ENCODE assay signal across 1 cellular context in the genomic region with DNA sequence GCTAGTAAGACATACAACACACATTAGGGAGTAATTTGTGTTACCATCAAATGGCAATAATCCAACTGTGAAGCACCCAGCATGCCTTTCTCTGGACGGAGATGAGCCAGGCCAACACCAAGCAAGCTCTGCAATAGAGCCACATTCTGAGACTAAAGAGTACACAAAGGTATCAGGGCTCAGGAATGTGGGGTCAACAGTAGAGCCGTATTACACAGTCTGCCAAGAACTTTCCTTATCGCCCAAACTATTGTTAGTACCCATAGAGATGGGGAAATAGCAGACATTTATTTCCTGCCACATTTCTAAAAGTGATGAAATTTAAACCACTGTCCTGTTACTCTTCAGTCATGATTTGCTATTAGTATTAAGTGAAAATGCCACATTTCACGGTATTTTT.
TF ChIP-seq lines count a peak whose summit lies in the region.

No MANE protein-coding gene starts in this region.

TF ChIP-seq in HepG2, 621 proteins besides CTCF, POLR2A, EP300 and RAD21 (continued from another document and continues in another):
- TF ChIP-seq, protein P1, sequence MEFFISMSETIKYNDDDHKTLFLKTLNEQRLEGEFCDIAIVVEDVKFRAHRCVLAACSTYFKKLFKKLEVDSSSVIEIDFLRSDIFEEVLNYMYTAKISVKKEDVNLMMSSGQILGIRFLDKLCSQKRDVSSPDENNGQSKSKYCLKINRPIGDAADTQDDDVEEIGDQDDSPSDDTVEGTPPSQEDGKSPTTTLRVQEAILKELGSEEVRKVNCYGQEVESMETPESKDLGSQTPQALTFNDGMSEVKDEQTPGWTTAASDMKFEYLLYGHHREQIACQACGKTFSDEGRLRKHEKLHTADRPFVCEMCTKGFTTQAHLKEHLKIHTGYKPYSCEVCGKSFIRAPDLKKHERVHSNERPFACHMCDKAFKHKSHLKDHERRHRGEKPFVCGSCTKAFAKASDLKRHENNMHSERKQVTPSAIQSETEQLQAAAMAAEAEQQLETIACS (CRISPR knock-in tag; IDR thresholded peaks at IDR 0.05), result no peak
- TF ChIP-seq SOX13 (IDR thresholded peaks at IDR 0.05) (no peak), SOX13 (CRISPR knock-in tag; conservative IDR thresholded peaks at IDR 0.05 in 1 of 2, IDR thresholded peaks at IDR 0.05 in 1 of 2) (peak in 1 of 2 experiments; percentile 87; a peak in 2 of 4 replicates), ZNF672 (CRISPR knock-in tag; IDR thresholded peaks at IDR 0.05) (no peak), NR2F1 (CRISPR knock-in tag; IDR thresholded peaks at IDR 0.05) (peak; percentile 30 to 78; a peak in 3 of 4 replicates), KDM2A (CRISPR knock-in tag; IDR thresholded peaks at IDR 0.05; ENCODE audit: borderline replicate concordance, low read depth) (no peak), CCDC6 (CRISPR knock-in tag; IDR thresholded peaks at IDR 0.05) (no peak), TGIF2 (CRISPR knock-in tag; IDR thresholded peaks at IDR 0.05) (no peak), AGO1 (IDR thresholded peaks at IDR 0.05; ENCODE audit: low read depth, low read length, poor library complexity, severe bottlenecking) (no peak), SAP130 (CRISPR knock-in tag; IDR thresholded peaks at IDR 0.05; ENCODE audit: low read depth) (peak; percentile 45; the same call in 1 of the 2 replicates), ARNT2 (CRISPR knock-in tag; IDR thresholded peaks at IDR 0.05; ENCODE audit: low read depth) (no peak), MED1 (CRISPR knock-in tag; IDR thresholded peaks at IDR 0.05) (peak; percentile 59), FOXA3 (CRISPR knock-in tag; IDR thresholded peaks at IDR 0.05) (peak; percentile 83), HNF4A (CRISPR knock-in tag; IDR thresholded peaks at IDR 0.05) (peak; percentile 43; the same call in 1 of the 2 replicates), ZMYM2 (CRISPR knock-in tag; IDR thresholded peaks at IDR 0.05) (no peak), TOE1 (CRISPR knock-in tag; IDR thresholded peaks at IDR 0.05) (no peak), ZNF766 (CRISPR knock-in tag; IDR thresholded peaks at IDR 0.05; ENCODE audit: borderline replicate concordance) (no peak), FOXO1 (CRISPR knock-in tag; IDR thresholded peaks at IDR 0.05) (peak; percentile 38; the same call in 1 of the 2 replicates), NCOR1 (IDR thresholded peaks at IDR 0.05; ENCODE audit: borderline replicate concordance, low read length) (0 out of 2 replicates have a peak, but pooled peaks have one; percentile 19)
- TF ChIP-seq, protein P2, sequence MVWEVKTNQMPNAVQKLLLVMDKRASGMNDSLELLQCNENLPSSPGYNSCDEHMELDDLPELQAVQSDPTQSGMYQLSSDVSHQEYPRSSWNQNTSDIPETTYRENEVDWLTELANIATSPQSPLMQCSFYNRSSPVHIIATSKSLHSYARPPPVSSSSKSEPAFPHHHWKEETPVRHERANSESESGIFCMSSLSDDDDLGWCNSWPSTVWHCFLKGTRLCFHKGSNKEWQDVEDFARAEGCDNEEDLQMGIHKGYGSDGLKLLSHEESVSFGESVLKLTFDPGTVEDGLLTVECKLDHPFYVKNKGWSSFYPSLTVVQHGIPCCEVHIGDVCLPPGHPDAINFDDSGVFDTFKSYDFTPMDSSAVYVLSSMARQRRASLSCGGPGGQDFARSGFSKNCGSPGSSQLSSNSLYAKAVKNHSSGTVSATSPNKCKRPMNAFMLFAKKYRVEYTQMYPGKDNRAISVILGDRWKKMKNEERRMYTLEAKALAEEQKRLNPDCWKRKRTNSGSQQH (CRISPR knock-in tag; IDR thresholded peaks at IDR 0.05; ENCODE audit: low read depth), result no peak
- TF ChIP-seq, protein P3, sequence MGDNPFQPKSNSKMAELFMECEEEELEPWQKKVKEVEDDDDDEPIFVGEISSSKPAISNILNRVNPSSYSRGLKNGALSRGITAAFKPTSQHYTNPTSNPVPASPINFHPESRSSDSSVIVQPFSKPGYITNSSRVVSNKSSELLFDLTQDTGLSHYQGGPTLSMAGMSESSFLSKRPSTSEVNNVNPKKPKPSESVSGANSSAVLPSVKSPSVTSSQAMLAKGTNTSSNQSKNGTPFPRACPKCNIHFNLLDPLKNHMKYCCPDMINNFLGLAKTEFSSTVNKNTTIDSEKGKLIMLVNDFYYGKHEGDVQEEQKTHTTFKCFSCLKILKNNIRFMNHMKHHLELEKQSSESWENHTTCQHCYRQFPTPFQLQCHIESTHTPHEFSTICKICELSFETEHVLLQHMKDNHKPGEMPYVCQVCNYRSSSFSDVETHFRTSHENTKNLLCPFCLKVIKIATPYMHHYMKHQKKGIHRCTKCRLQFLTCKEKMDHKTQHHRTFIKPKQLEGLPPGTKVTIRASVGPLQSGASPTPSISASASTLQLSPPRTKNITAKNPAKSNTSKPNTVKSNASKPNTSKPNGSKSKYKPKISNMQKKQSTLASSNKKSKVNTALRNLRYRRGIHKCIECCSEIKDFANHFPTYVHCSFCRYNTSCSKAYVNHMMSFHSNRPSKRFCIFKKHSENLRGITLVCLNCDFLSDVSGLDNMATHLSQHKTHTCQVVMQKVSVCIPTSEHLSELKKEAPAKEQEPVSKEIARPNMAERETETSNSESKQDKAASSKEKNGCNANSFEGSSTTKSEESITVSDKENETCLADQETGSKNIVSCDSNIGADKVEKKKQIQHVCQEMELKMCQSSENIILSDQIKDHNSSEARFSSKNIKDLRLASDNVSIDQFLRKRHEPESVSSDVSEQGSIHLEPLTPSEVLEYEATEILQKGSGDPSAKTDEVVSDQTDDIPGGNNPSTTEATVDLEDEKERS (CRISPR knock-in tag; IDR thresholded peaks at IDR 0.05), result 0 out of 2 replicates have a peak, but pooled peaks have one; percentile 25
- TF ChIP-seq, protein P4, sequence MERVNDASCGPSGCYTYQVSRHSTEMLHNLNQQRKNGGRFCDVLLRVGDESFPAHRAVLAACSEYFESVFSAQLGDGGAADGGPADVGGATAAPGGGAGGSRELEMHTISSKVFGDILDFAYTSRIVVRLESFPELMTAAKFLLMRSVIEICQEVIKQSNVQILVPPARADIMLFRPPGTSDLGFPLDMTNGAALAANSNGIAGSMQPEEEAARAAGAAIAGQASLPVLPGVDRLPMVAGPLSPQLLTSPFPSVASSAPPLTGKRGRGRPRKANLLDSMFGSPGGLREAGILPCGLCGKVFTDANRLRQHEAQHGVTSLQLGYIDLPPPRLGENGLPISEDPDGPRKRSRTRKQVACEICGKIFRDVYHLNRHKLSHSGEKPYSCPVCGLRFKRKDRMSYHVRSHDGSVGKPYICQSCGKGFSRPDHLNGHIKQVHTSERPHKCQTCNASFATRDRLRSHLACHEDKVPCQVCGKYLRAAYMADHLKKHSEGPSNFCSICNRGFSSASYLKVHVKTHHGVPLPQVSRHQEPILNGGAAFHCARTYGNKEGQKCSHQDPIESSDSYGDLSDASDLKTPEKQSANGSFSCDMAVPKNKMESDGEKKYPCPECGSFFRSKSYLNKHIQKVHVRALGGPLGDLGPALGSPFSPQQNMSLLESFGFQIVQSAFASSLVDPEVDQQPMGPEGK (CRISPR knock-in tag; IDR thresholded peaks at IDR 0.05), result no peak
- TF ChIP-seq, protein P5, sequence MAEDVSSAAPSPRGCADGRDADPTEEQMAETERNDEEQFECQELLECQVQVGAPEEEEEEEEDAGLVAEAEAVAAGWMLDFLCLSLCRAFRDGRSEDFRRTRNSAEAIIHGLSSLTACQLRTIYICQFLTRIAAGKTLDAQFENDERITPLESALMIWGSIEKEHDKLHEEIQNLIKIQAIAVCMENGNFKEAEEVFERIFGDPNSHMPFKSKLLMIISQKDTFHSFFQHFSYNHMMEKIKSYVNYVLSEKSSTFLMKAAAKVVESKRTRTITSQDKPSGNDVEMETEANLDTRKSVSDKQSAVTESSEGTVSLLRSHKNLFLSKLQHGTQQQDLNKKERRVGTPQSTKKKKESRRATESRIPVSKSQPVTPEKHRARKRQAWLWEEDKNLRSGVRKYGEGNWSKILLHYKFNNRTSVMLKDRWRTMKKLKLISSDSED (CRISPR knock-in tag; IDR thresholded peaks at IDR 0.05), result no peak
- TF ChIP-seq, protein P6, sequence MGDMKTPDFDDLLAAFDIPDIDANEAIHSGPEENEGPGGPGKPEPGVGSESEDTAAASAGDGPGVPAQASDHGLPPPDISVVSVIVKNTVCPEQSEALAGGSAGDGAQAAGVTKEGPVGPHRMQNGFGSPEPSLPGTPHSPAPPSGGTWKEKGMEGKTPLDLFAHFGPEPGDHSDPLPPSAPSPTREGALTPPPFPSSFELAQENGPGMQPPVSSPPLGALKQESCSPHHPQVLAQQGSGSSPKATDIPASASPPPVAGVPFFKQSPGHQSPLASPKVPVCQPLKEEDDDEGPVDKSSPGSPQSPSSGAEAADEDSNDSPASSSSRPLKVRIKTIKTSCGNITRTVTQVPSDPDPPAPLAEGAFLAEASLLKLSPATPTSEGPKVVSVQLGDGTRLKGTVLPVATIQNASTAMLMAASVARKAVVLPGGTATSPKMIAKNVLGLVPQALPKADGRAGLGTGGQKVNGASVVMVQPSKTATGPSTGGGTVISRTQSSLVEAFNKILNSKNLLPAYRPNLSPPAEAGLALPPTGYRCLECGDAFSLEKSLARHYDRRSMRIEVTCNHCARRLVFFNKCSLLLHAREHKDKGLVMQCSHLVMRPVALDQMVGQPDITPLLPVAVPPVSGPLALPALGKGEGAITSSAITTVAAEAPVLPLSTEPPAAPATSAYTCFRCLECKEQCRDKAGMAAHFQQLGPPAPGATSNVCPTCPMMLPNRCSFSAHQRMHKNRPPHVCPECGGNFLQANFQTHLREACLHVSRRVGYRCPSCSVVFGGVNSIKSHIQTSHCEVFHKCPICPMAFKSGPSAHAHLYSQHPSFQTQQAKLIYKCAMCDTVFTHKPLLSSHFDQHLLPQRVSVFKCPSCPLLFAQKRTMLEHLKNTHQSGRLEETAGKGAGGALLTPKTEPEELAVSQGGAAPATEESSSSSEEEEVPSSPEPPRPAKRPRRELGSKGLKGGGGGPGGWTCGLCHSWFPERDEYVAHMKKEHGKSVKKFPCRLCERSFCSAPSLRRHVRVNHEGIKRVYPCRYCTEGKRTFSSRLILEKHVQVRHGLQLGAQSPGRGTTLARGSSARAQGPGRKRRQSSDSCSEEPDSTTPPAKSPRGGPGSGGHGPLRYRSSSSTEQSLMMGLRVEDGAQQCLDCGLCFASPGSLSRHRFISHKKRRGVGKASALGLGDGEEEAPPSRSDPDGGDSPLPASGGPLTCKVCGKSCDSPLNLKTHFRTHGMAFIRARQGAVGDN (CRISPR knock-in tag; IDR thresholded peaks at IDR 0.05), result no peak
- TF ChIP-seq, protein P7, sequence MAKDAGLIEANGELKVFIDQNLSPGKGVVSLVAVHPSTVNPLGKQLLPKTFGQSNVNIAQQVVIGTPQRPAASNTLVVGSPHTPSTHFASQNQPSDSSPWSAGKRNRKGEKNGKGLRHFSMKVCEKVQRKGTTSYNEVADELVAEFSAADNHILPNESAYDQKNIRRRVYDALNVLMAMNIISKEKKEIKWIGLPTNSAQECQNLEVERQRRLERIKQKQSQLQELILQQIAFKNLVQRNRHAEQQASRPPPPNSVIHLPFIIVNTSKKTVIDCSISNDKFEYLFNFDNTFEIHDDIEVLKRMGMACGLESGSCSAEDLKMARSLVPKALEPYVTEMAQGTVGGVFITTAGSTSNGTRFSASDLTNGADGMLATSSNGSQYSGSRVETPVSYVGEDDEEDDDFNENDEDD (CRISPR knock-in tag; IDR thresholded peaks at IDR 0.05; ENCODE audit: borderline replicate concordance), result no peak
- TF ChIP-seq, protein P8, sequence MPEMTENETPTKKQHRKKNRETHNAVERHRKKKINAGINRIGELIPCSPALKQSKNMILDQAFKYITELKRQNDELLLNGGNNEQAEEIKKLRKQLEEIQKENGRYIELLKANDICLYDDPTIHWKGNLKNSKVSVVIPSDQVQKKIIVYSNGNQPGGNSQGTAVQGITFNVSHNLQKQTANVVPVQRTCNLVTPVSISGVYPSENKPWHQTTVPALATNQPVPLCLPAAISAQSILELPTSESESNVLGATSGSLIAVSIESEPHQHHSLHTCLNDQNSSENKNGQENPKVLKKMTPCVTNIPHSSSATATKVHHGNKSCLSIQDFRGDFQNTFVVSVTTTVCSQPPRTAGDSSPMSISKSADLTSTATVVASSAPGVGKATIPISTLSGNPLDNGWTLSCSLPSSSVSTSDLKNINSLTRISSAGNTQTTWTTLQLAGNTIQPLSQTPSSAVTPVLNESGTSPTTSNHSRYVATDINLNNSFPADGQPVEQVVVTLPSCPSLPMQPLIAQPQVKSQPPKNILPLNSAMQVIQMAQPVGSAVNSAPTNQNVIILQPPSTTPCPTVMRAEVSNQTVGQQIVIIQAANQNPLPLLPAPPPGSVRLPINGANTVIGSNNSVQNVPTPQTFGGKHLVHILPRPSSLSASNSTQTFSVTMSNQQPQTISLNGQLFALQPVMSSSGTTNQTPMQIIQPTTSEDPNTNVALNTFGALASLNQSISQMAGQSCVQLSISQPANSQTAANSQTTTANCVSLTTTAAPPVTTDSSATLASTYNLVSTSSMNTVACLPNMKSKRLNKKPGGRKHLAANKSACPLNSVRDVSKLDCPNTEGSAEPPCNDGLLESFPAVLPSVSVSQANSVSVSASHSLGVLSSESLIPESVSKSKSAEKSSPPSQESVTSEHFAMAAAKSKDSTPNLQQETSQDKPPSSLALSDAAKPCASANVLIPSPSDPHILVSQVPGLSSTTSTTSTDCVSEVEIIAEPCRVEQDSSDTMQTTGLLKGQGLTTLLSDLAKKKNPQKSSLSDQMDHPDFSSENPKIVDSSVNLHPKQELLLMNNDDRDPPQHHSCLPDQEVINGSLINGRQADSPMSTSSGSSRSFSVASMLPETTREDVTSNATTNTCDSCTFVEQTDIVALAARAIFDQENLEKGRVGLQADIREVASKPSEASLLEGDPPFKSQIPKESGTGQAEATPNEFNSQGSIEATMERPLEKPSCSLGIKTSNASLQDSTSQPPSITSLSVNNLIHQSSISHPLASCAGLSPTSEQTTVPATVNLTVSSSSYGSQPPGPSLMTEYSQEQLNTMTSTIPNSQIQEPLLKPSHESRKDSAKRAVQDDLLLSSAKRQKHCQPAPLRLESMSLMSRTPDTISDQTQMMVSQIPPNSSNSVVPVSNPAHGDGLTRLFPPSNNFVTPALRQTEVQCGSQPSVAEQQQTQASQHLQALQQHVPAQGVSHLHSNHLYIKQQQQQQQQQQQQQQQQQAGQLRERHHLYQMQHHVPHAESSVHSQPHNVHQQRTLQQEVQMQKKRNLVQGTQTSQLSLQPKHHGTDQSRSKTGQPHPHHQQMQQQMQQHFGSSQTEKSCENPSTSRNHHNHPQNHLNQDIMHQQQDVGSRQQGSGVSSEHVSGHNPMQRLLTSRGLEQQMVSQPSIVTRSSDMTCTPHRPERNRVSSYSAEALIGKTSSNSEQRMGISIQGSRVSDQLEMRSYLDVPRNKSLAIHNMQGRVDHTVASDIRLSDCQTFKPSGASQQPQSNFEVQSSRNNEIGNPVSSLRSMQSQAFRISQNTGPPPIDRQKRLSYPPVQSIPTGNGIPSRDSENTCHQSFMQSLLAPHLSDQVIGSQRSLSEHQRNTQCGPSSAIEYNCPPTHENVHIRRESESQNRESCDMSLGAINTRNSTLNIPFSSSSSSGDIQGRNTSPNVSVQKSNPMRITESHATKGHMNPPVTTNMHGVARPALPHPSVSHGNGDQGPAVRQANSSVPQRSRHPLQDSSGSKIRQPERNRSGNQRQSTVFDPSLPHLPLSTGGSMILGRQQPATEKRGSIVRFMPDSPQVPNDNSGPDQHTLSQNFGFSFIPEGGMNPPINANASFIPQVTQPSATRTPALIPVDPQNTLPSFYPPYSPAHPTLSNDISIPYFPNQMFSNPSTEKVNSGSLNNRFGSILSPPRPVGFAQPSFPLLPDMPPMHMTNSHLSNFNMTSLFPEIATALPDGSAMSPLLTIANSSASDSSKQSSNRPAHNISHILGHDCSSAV (CRISPR knock-in tag; IDR thresholded peaks at IDR 0.05; ENCODE audit: borderline replicate concordance), result no peak
- TF ChIP-seq, protein P9, sequence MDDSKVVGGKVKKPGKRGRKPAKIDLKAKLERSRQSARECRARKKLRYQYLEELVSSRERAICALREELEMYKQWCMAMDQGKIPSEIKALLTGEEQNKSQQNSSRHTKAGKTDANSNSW (CRISPR knock-in tag; IDR thresholded peaks at IDR 0.05; ENCODE audit: borderline replicate concordance), result no peak
